8 cellular contexts compared by ENCODE assay signal in genomic region chr5:96336351-96336985, GRCh38.
DNase-seq lines count a peak whose midpoint lies in the region; ATAC-seq and TF ChIP-seq lines count a peak whose summit lies in the region.

No MANE protein-coding gene starts in this region.

- intact Hi-C loops in left ventricle myocardium inferior (cut with micrococcal nuclease), result loop anchor here (5.0 kb wide), 1 partner anchor 479 kb away; no protein-coding TSS in a partner anchor

- H3K36me3 ChIP-seq in left ventricle myocardium inferior, result no peaks in the 10 kb centered on the region

- no peaks in the 10 kb centered on the region for H3K27me3 ChIP-seq in left ventricle myocardium inferior (ENCODE audit: low read depth)

- in situ Hi-C loops in KBM-7 (cut with MboI; ENCODE audit: low pct_unique_long_range_greater_than_20kb, low sequenced_read_pairs), result loop anchor here (10.0 kb wide), 1 partner anchor 482 kb away; no protein-coding TSS in a partner anchor

- peaks cover 38% of the 10 kb centered on the region for H3K4me1 ChIP-seq in left ventricle myocardium inferior

- H3K9me3 Mint-ChIP-seq in activated naive CD8-positive, alpha-beta T cell treated with anti-CD3 and anti-CD28 coated beads, Interleukin-2, amount 50 U/mL, for 24 hours, result no peaks in the 10 kb centered on the region

- H3K27ac Mint-ChIP-seq in activated naive CD8-positive, alpha-beta T cell treated with anti-CD3 and anti-CD28 coated beads, Interleukin-2, amount 50 U/mL, for 24 hours, result no peak overlapping the region

- no peaks in the 10 kb centered on the region for H3K36me3 Mint-ChIP-seq in activated naive CD8-positive, alpha-beta T cell treated with anti-CD3 and anti-CD28 coated beads, Interleukin-2, amount 50 U/mL, for 24 hours (ENCODE audit: low read depth)

- H3K4me1 Mint-ChIP-seq in activated naive CD8-positive, alpha-beta T cell treated with anti-CD3 and anti-CD28 coated beads, Interleukin-2, amount 50 U/mL, for 24 hours, result peaks cover 12% of the 10 kb centered on the region

- peak; percentile 91 for TF ChIP-seq CTCF in left ventricle myocardium inferior (IDR thresholded peaks at IDR 0.05; ENCODE audit: borderline replicate concordance)

- DNase-seq in DMS79 (lab: John Stamatoyannopoulos, UW) (peak; percentile 28), KBM-7 (peak; percentile 72), SIG-M5 (lab: John Stamatoyannopoulos, UW) (peak; percentile 37), left ventricle myocardium inferior (no peak), pulmonary artery endothelial cell (ENCODE audit: low read depth, low spot score) (peak; percentile 64)
- DNase-seq in activated naive CD8-positive, alpha-beta T cell treated with anti-CD3 and anti-CD28 coated beads, Interleukin-2, amount 50 U/mL, for 24 hours, result peak; percentile 51

- peak overlapping the region; percentile 65 for H3K27ac ChIP-seq in left ventricle myocardium inferior (replicated peaks)

- ATAC-seq in GM21526 (IDR thresholded peaks at IDR 0.05; ENCODE audit: low FRiP score, unreplicated experiment), result peak; percentile 62
- peak; percentile 79 for ATAC-seq in activated naive CD8-positive, alpha-beta T cell treated with anti-CD3 and anti-CD28 coated beads, Interleukin-2, amount 50 U/mL, for 24 hours
- no peak for ATAC-seq in HG02623 (IDR thresholded peaks at IDR 0.05; ENCODE audit: unreplicated experiment)

- no peaks in the 10 kb centered on the region for H3K9me3 ChIP-seq in left ventricle myocardium inferior (replicated peaks)

- H3K4me3 Mint-ChIP-seq in activated naive CD8-positive, alpha-beta T cell treated with anti-CD3 and anti-CD28 coated beads, Interleukin-2, amount 50 U/mL, for 24 hours, result no peak overlapping the region

- H3K27me3 Mint-ChIP-seq in activated naive CD8-positive, alpha-beta T cell treated with anti-CD3 and anti-CD28 coated beads, Interleukin-2, amount 50 U/mL, for 24 hours, result peaks cover 17% of the 10 kb centered on the region

- peak overlapping the region; percentile 6 for H3K4me3 ChIP-seq in left ventricle myocardium inferior
